Comparison of ENCODE assay signal across 1 cellular context in the genomic region with DNA sequence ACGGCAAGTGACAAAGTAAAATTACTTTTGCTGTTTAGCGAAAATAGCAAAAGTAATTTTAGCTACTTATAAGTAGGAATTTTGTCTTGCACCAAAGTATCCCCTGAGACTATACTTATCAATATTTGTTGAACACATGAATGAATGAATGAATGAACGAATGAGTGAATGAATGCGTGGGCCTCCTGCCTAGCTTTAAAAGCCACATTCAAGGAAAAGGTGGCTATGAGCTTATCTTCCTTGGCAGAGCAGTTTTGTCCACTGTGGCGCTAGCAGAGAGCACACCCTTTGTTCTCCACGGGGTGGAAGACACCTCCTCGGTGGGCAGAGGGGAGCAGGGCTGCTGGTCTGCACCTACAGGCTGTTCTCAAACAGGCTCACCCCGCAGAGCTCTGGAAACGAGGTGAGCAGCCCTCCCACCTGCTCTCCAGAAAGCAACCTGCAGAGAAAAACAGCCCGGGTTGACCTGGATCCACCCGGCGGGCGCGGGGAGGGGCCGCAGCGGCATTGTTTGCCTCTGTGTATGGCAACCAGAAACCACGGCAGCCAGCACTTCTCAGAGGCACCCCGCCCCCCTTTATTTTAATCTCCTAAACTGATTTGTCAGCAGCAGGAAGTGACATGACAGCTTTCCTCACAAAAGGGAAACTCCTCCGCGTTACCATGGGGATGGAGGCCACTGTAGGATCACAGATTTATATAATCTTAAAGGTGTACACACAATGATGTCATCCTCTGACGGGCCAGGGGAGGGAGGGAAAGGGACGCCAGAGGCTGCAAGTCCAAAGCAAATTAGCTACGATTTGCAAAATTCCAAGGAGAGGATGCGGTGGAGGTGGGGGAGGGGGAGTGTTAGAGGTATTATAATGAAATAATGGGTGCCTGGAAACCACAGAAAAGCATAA.
TF ChIP-seq lines count a peak whose summit lies in the region.

No MANE protein-coding gene starts in this region.

TF ChIP-seq in HepG2, 621 proteins besides CTCF, POLR2A, EP300 and RAD21 (continued from another document and continues in another):
- TF ChIP-seq THRA (CRISPR knock-in tag; IDR thresholded peaks at IDR 0.05; ENCODE audit: borderline replicate concordance) (peak; percentile 95; the same call in 1 of the 2 replicates), TEF (CRISPR knock-in tag; IDR thresholded peaks at IDR 0.05) (0 out of 2 replicates have a peak, but pooled peaks have one; percentile 56), DR1 (CRISPR knock-in tag; IDR thresholded peaks at IDR 0.05) (no peak), ZFP91 (CRISPR knock-in tag; IDR thresholded peaks at IDR 0.05; ENCODE audit: borderline replicate concordance) (peak; percentile 99), NFIC (IDR thresholded peaks at IDR 0.05; ENCODE audit: low read length) (peak; percentile 33; the same call in 1 of the 2 replicates), ZNF788 (CRISPR knock-in tag; IDR thresholded peaks at IDR 0.05; ENCODE audit: borderline replicate concordance) (0 out of 2 replicates have a peak, but pooled peaks have one; percentile 32), NFYB (CRISPR knock-in tag; IDR thresholded peaks at IDR 0.05) (0 out of 2 replicates have a peak, but pooled peaks have one; percentile 25), ZNF251 (CRISPR knock-in tag; IDR thresholded peaks at IDR 0.05) (no peak), SCMH1 (CRISPR knock-in tag; IDR thresholded peaks at IDR 0.05; ENCODE audit: borderline replicate concordance) (no peak), HMGXB3 (CRISPR knock-in tag; IDR thresholded peaks at IDR 0.05; ENCODE audit: borderline replicate concordance) (0 out of 2 replicates have a peak, but pooled peaks have one; percentile 7), ZZZ3 (CRISPR knock-in tag; IDR thresholded peaks at IDR 0.05; ENCODE audit: borderline replicate concordance) (no peak), CCDC6 (CRISPR knock-in tag; IDR thresholded peaks at IDR 0.05) (0 out of 2 replicates have a peak, but pooled peaks have one; percentile 44), SAFB2 (CRISPR knock-in tag; IDR thresholded peaks at IDR 0.05; ENCODE audit: borderline replicate concordance, low read depth) (no peak), HOXA3 (CRISPR knock-in tag; IDR thresholded peaks at IDR 0.05) (peak; percentile 54; the same call in 1 of the 2 replicates), NFE2L2 (IDR thresholded peaks at IDR 0.05; ENCODE audit: low read length) (peak; percentile 39; the same call in 1 of the 2 replicates), ZKSCAN8 (CRISPR knock-in tag; IDR thresholded peaks at IDR 0.05; ENCODE audit: borderline replicate concordance) (no peak), GMEB1 (CRISPR knock-in tag; IDR thresholded peaks at IDR 0.05; ENCODE audit: borderline replicate concordance) (peak; percentile 33; the same call in 1 of the 2 replicates), ZNF441 (CRISPR knock-in tag; IDR thresholded peaks at IDR 0.05; ENCODE audit: borderline replicate concordance) (peak; percentile 31; the same call in 1 of the 2 replicates), ZBTB10 (CRISPR knock-in tag; IDR thresholded peaks at IDR 0.05; ENCODE audit: borderline replicate concordance) (no peak), SALL1 (CRISPR knock-in tag; IDR thresholded peaks at IDR 0.05) (peak; percentile 76), GATAD1 (CRISPR knock-in tag; IDR thresholded peaks at IDR 0.05) (no peak), PHF8 (CRISPR knock-in tag; IDR thresholded peaks at IDR 0.05) (no peak)
- TF ChIP-seq, protein P1, sequence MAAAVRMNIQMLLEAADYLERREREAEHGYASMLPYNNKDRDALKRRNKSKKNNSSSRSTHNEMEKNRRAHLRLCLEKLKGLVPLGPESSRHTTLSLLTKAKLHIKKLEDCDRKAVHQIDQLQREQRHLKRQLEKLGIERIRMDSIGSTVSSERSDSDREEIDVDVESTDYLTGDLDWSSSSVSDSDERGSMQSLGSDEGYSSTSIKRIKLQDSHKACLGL (CRISPR knock-in tag; IDR thresholded peaks at IDR 0.05), result no peak
- TF ChIP-seq, protein P2, sequence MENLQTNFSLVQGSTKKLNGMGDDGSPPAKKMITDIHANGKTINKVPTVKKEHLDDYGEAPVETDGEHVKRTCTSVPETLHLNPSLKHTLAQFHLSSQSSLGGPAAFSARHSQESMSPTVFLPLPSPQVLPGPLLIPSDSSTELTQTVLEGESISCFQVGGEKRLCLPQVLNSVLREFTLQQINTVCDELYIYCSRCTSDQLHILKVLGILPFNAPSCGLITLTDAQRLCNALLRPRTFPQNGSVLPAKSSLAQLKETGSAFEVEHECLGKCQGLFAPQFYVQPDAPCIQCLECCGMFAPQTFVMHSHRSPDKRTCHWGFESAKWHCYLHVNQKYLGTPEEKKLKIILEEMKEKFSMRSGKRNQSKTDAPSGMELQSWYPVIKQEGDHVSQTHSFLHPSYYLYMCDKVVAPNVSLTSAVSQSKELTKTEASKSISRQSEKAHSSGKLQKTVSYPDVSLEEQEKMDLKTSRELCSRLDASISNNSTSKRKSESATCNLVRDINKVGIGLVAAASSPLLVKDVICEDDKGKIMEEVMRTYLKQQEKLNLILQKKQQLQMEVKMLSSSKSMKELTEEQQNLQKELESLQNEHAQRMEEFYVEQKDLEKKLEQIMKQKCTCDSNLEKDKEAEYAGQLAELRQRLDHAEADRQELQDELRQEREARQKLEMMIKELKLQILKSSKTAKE (CRISPR knock-in tag; IDR thresholded peaks at IDR 0.05; ENCODE audit: borderline replicate concordance), result peak; percentile 43; the same call in 1 of the 2 replicates
- TF ChIP-seq, protein P3, sequence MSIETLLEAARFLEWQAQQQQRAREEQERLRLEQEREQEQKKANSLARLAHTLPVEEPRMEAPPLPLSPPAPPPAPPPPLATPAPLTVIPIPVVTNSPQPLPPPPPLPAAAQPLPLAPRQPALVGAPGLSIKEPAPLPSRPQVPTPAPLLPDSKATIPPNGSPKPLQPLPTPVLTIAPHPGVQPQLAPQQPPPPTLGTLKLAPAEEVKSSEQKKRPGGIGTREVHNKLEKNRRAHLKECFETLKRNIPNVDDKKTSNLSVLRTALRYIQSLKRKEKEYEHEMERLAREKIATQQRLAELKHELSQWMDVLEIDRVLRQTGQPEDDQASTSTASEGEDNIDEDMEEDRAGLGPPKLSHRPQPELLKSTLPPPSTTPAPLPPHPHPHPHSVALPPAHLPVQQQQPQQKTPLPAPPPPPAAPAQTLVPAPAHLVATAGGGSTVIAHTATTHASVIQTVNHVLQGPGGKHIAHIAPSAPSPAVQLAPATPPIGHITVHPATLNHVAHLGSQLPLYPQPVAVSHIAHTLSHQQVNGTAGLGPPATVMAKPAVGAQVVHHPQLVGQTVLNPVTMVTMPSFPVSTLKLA (IDR thresholded peaks at IDR 0.05), result 0 out of 2 replicates have a peak, but pooled peaks have one; percentile 6
- TF ChIP-seq, protein P4, sequence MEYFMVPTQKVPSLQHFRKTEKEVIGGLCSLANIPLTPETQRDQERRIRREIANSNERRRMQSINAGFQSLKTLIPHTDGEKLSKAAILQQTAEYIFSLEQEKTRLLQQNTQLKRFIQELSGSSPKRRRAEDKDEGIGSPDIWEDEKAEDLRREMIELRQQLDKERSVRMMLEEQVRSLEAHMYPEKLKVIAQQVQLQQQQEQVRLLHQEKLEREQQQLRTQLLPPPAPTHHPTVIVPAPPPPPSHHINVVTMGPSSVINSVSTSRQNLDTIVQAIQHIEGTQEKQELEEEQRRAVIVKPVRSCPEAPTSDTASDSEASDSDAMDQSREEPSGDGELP (IDR thresholded peaks at IDR 0.05; ENCODE audit: borderline replicate concordance, low read depth), result peak; percentile 11; the same call in 1 of the 2 replicates
